Comparison of ENCODE assay signal across 22 cellular contexts in the genomic region with DNA sequence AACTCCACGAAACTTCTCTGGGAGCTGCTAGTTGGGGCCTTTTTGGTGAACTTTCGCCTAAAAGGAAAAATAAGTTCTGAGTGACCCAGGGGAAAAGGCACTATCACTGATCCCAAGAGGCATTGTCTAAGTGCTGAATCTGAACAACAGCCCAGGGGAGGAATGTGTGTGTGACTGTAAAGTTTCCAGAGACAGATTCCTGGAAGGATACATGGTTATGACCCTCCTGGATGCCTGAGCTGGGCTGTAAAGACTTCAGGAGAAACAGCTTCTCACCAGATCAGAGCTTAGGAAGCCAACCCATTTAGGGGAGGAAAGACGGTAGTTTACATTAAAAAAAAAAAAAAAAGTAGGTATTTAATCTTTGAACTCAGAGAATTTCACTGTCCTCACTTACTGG. TPM values are rescaled to one million over a fixed set of nuclear protein-coding genes. Genes with fewer than 3 reads are reported as not detected.
"Had no signal": no experiment of that assay in that cellular context is flagged by ENCODE, and none has a peak within 500 bp of the region (broad histone marks: within the 10 kb centered on the region; RNA-seq: fewer than 3 reads in every experiment).

No MANE protein-coding gene starts in this region.

- H3K27ac ChIP-seq: body of pancreas, cardiac muscle cell had no signal

- H3K4me1 ChIP-seq: body of pancreas, prostate gland had no signal

- H3K27me3 ChIP-seq: body of pancreas, cardiac muscle cell, right atrium auricular region had no signal

- H3K4me3 ChIP-seq: body of pancreas, cardiac muscle cell, lung, prostate gland, right atrium auricular region had no signal

- H3K9me3 ChIP-seq: body of pancreas, prostate gland, right atrium auricular region had no signal

- ATAC-seq: activated naive CD8-positive, alpha-beta T cell treated with anti-CD3 and anti-CD28 coated beads, Interleukin-2, amount 50 U/mL, for 24 hours; activated T-cell treated with anti-CD3 and anti-CD28 coated beads, Interleukin-2, amount 50 U/mL, for 72 hours; body of pancreas; left colon; naive thymus-derived CD8-positive, alpha-beta T cell; stimulated activated naive CD8-positive, alpha-beta T cell treated with anti-CD3 and anti-CD28 coated beads, Interleukin-15, Interleukin-2, amounts not matched to agents 100 U/mL and 50 U/mL, for 24 hours; T-helper 17 cell had no signal

- DNase-seq: activated B cell treated with CpG ODN at 0.5 μM for 24 hours; activated CD4-positive, alpha-beta memory T cell treated with anti-CD3 and anti-CD28 coated beads for 36 hours; activated CD4-positive, alpha-beta T cell treated with anti-CD3 and anti-CD28 coated beads for 4 hours; activated effector memory CD4-positive, alpha-beta T cell treated with Interleukin-2 at 50 U/mL for 16 hours; activated naive CD4-positive, alpha-beta T cell treated with anti-CD3 and anti-CD28 coated beads, Interleukin-2, amount 10 ng/mL, durations not matched to agents 7 days and 5 days; activated naive CD8-positive, alpha-beta T cell treated with anti-CD3 and anti-CD28 coated beads, Interleukin-2, amount 50 U/mL, for 24 hours; activated T-cell treated with anti-CD3 and anti-CD28 coated beads, Interleukin-2, amount 50 U/mL, for 72 hours; body of pancreas; head of caudate nucleus; left colon; naive thymus-derived CD8-positive, alpha-beta T cell; stimulated activated CD4-positive, alpha-beta T cell treated with anti-CD3 and anti-CD28 coated beads, Interleukin-4, amount 100 ng/mL, for 24 hours; stimulated activated naive CD8-positive, alpha-beta T cell treated with anti-CD3 and anti-CD28 coated beads, Interleukin-15, Interleukin-2, amounts not matched to agents 100 U/mL and 50 U/mL, for 24 hours; SW 1271; T-helper 17 cell had no signal

RNA-seq across cellular contexts. Expression of a gene that starts 20.2 kb away (rescaled TPM):
- total RNA-seq: activated B cell treated with CpG ODN at 0.5 μM for 24 hours; activated CD4-positive, alpha-beta memory T cell treated with anti-CD3 and anti-CD28 coated beads for 36 hours; activated T-cell treated with anti-CD3 and anti-CD28 coated beads, Interleukin-2, amount 50 U/mL, for 72 hours; cardiac muscle cell; epithelial cell of proximal tubule; naive thymus-derived CD8-positive, alpha-beta T cell; osteocyte; prostate gland; T-helper 17 cell had no signal
- polyA plus RNA-seq: keratinocyte had no signal

RNA-seq across cellular contexts. Expression of a gene that starts 37.8 kb away (rescaled TPM):
- total RNA-seq: naive thymus-derived CD8-positive, alpha-beta T cell; T-helper 17 cell had no signal
- polyA plus RNA-seq: naive thymus-derived CD8-positive, alpha-beta T cell had no signal

RNA-seq across cellular contexts. Expression of a gene that starts 47.5 kb away (rescaled TPM):
- total RNA-seq: activated B cell treated with CpG ODN at 0.5 μM for 24 hours; activated CD4-positive, alpha-beta memory T cell treated with anti-CD3 and anti-CD28 coated beads for 36 hours; activated T-cell treated with anti-CD3 and anti-CD28 coated beads, Interleukin-2, amount 50 U/mL, for 72 hours; naive thymus-derived CD8-positive, alpha-beta T cell; osteocyte had no signal
